ENCODE assay signal across 1 cellular context in genomic region chr4:88732714-88733368, GRCh38.
TF ChIP-seq lines count a peak whose summit lies in the region.

No MANE protein-coding gene starts in this region.

TF ChIP-seq in HepG2, 621 proteins besides CTCF, POLR2A, EP300 and RAD21:
- TF ChIP-seq MAFF (IDR thresholded peaks at IDR 0.05; ENCODE audit: low read depth, low read length) (peak; percentile 47; the same call in 1 of the 2 replicates), ZBTB38 (CRISPR knock-in tag; IDR thresholded peaks at IDR 0.05) (no peak), MAFK (conservative IDR thresholded peaks at IDR 0.05 in 1 of 2, IDR thresholded peaks at IDR 0.05 in 1 of 2; ENCODE audit: low read length in 2 of 2) (peak; percentile 55 to 71)
TF ChIP-seq in HepG2: peak in this region for 2.
